9 cellular contexts compared by ENCODE assay signal in the genomic region with DNA sequence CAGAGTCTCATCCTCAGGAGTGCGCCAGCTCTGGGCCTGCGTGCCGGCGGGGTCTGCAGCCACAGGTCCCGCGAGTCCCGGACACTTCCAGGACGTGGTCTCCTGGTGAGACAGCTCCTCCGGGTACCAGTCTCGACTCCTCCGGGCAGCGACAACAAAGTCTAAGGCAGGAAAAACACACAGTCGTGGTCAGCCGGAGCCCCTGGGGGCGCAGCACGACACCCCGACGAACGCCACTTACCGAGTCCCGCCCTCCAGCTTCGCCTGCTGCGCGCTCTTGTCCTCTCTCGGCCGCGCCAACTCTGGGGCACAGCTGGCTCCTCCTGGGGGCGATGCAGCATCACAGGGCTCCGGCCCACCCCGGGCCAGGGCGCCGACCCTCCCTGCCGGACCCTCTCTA. TPM values are rescaled to one million over a fixed set of nuclear protein-coding genes. Genes with fewer than 3 reads are reported as not detected.
A peak's percentile ranks its signal among the peaks of the same experiment; 100 is the strongest.
DNase-seq lines count a peak whose midpoint lies in the region; ATAC-seq and TF ChIP-seq lines count a peak whose summit lies in the region.
"Had no signal": no experiment of that assay in that cellular context is flagged by ENCODE, and none has a peak within 500 bp of the region (broad histone marks: within the 10 kb centered on the region; RNA-seq: fewer than 3 reads in every experiment).

No MANE protein-coding gene starts in this region.

- H3K9me3 Mint-ChIP-seq in MCF 10A (ENCODE audit: unreplicated experiment) (no peaks in the 10 kb centered on the region), type B pancreatic cell (no peaks in the 10 kb centered on the region)

- H2BK15ac ChIP-seq in mesenchymal stem cell (ENCODE audit: low read depth, poor library complexity, severe bottlenecking), result no peak overlapping the region

- TF ChIP-seq POLR2A in breast epithelium (IDR thresholded peaks at IDR 0.05), result no peak

- in situ Hi-C loops in astrocyte of the cerebellum (cut with HindIII; ENCODE audit: low sequenced_read_pairs), result no loop called here

- H3K4me1 ChIP-seq in breast epithelium (no peaks in the 10 kb centered on the region), mesenchymal stem cell (ENCODE audit: control insufficient read depth, insufficient read depth, low read depth, low read length) (peaks cover 10% of the 10 kb centered on the region)

- CTCF ChIA-PET in MCF 10A (lab: Yijun Ruan, JAX), result interaction anchor here (0.8 kb wide), 1 partner anchor 95 kb away, joined by 3 read pairs; no protein-coding TSS in a partner anchor

- ATAC-seq in HG03025 (IDR thresholded peaks at IDR 0.05; ENCODE audit: low FRiP score, unreplicated experiment), result no peak

- H3K79me1 ChIP-seq in mesenchymal stem cell (replicated peaks; ENCODE audit: low read length, poor library complexity, severe bottlenecking), result peaks cover 1% of the 10 kb centered on the region

- H3K4me3 ChIP-seq in breast epithelium (peak overlapping the region; percentile 49 to 70 (median 69)), astrocyte of the cerebellum (ENCODE audit: low read depth, low read length) (peak overlapping the region; percentile 68), mesenchymal stem cell (ENCODE audit: insufficient read depth in 1 of 2, low read depth in 1 of 2, low read length in 2 of 2) (peak overlapping the region; percentile 73 to 80)
- H3K4me3 ChIP-seq: lung had no signal

- H3K14ac ChIP-seq in mesenchymal stem cell (ENCODE audit: low read length in 2 of 2), result peak overlapping the region in 1 of 2 experiments; percentile 94

- H3K27me3 Mint-ChIP-seq in MCF 10A (ENCODE audit: insufficient read depth, unreplicated experiment), result peaks cover 11% of the 10 kb centered on the region
- peaks cover 44% of the 10 kb centered on the region for H3K27me3 Mint-ChIP-seq in type B pancreatic cell

- intact Hi-C loops in breast epithelium (cut with DNase I; ENCODE audit: low total_unique reads) (no loop called here), MCF 10A (cut with micrococcal nuclease) (no loop called here)

- POLR2A ChIA-PET in MCF 10A (lab: Yijun Ruan, JAX), result interaction anchor here (1.5 to 2.0 kb wide), 2 partner anchors 12 to 14 kb away, joined by 4 read pairs; partner anchors contain the start of genes DERL2 and MIS12

- peak overlapping the region in 1 of 2 experiments; percentile 24 for H2BK12ac ChIP-seq in mesenchymal stem cell (ENCODE audit: low read length in 2 of 2)

- H3K27me3 ChIP-seq in breast epithelium (peaks cover 0 to 6% of the 10 kb centered on the region in 2 donors), mesenchymal stem cell (ENCODE audit: control insufficient read depth in 1 of 2, insufficient read depth in 1 of 2, low read length in 2 of 2) (peaks cover 0 to 4% of the 10 kb centered on the region in 2 experiments)

- BruUV-seq in MCF 10A (replicated peaks; lab: Mats Ljungman, UMichigan), result no TSS peak

- TF ChIP-seq CTCF in breast epithelium (IDR thresholded peaks at IDR 0.05) (no peak), MCF 10A (IDR thresholded peaks at IDR 0.05; ENCODE audit: unreplicated experiment) (no peak), astrocyte of the cerebellum (IDR thresholded peaks at IDR 0.05; ENCODE audit: low read depth, low read length, missing control alignments) (no peak), type B pancreatic cell (conservative IDR thresholded peaks at IDR 0.05) (no peak)

- H3K4me3 Mint-ChIP-seq in MCF 10A (ENCODE audit: unreplicated experiment) (no peak overlapping the region), type B pancreatic cell (peak overlapping the region; percentile 96)

- WGBS in mesenchymal stem cell, result 6% methylated on average over 33 of the region's 33 CpGs

- H2AFZ ChIP-seq in mesenchymal stem cell (ENCODE audit: low read depth, low read length), result peak overlapping the region; percentile 58

- peak overlapping the region; percentile 96 for H3K4me2 ChIP-seq in mesenchymal stem cell (ENCODE audit: low read length, poor library complexity, severe bottlenecking)

- no peak overlapping the region for H2BK5ac ChIP-seq in mesenchymal stem cell (ENCODE audit: low read depth, low read length, poor library complexity, severe bottlenecking)

- H3K4me1 Mint-ChIP-seq in MCF 10A (ENCODE audit: insufficient read depth, unreplicated experiment), result peaks cover 5% of the 10 kb centered on the region
- H3K4me1 Mint-ChIP-seq in type B pancreatic cell (ENCODE audit: unreplicated experiment), result peaks cover 15% of the 10 kb centered on the region

- no peak overlapping the region for H3K27ac Mint-ChIP-seq in MCF 10A (ENCODE audit: low read depth, unreplicated experiment)
- H3K27ac Mint-ChIP-seq in type B pancreatic cell, result no peak overlapping the region

- DNase-seq in breast epithelium (ENCODE audit: low spot score in 2 of 2), result no peak
- DNase-seq in MCF 10A (ENCODE audit: unreplicated experiment), result no peak
- no peak for DNase-seq in astrocyte of the cerebellum (ENCODE audit: low read depth)
- DNase-seq in mesenchymal stem cell, result peak; percentile 42
- no peak for DNase-seq in type B pancreatic cell (ENCODE audit: extremely low spot score, unreplicated experiment)
- DNase-seq in GOT3 (lab: John Stamatoyannopoulos, UW), result no peak
- no peak for DNase-seq in MV-4-11 (lab: John Stamatoyannopoulos, UW)

- no peak overlapping the region for H3K4ac ChIP-seq in mesenchymal stem cell (ENCODE audit: low read depth in 1 of 2, low read length in 2 of 2)

- no peak overlapping the region for H2AK5ac ChIP-seq in mesenchymal stem cell (ENCODE audit: low read length, severe bottlenecking)

- H3K36me3 ChIP-seq in breast epithelium (no peaks in the 10 kb centered on the region), mesenchymal stem cell (ENCODE audit: control insufficient read depth in 1 of 2, insufficient read depth in 2 of 2, low read depth in 1 of 2, low read length in 2 of 2) (peaks cover 0 to 14% of the 10 kb centered on the region in 2 experiments)

- H3K9me3 ChIP-seq in breast epithelium, result no peaks in the 10 kb centered on the region
- no peaks in the 10 kb centered on the region for H3K9me3 ChIP-seq in mesenchymal stem cell (ENCODE audit: control insufficient read depth, low read length)

- H3K23ac ChIP-seq in mesenchymal stem cell (ENCODE audit: low read length in 2 of 2), result peak overlapping the region in 1 of 2 experiments; percentile 27

- H3K27ac ChIP-seq in breast epithelium (no peak overlapping the region), mesenchymal stem cell (ENCODE audit: low read length, poor library complexity, severe bottlenecking) (no peak overlapping the region)

- H3K9ac ChIP-seq in mesenchymal stem cell (ENCODE audit: low read length), result peak overlapping the region; percentile 84

- H3K36me3 Mint-ChIP-seq in MCF 10A (ENCODE audit: insufficient read depth, unreplicated experiment), result no peaks in the 10 kb centered on the region
- H3K36me3 Mint-ChIP-seq in type B pancreatic cell, result peaks cover 7% of the 10 kb centered on the region

- H2BK120ac ChIP-seq in mesenchymal stem cell (ENCODE audit: low read depth, low read length), result no peak overlapping the region

- no peak overlapping the region for H4K91ac ChIP-seq in mesenchymal stem cell (ENCODE audit: low read length)

- H4K8ac ChIP-seq in mesenchymal stem cell (ENCODE audit: low read length), result no peak overlapping the region

- peak overlapping the region in 1 of 2 experiments; percentile 1 for H3K18ac ChIP-seq in mesenchymal stem cell (ENCODE audit: low read depth in 1 of 2, low read length in 2 of 2)

RNA-seq across cellular contexts. Expression of gene MIS12, which starts 13.4 kb away (rescaled TPM):
- total RNA-seq in breast epithelium (10 to 100 TPM; 12.3 to 16.5 (median 14.1) TPM), MCF 10A (2022) (32.8 and 44.2 TPM in 2 replicates), type B pancreatic cell (ENCODE audit: low replicate concordance) (21.9 and 28.1 TPM in 2 replicates)
- polyA plus RNA-seq in mesenchymal stem cell (2013, experiment 1 of 2), result 10.6 TPM
- polyA plus RNA-seq in mesenchymal stem cell (2013, experiment 2 of 2), result 9.2 TPM

RNA-seq across cellular contexts. Expression of gene DERL2, which starts 13.8 kb away (rescaled TPM):
- total RNA-seq in breast epithelium, result 10 to 100 TPM; 27.2 to 50.1 (median 41.6) TPM
- total RNA-seq in MCF 10A (2022), result 107 and 125 TPM in 2 replicates
- 46.0 TPM for polyA plus RNA-seq in mesenchymal stem cell (2013, experiment 1 of 2)
- polyA plus RNA-seq in mesenchymal stem cell (2013, experiment 2 of 2), result 45.1 TPM
- total RNA-seq in type B pancreatic cell (ENCODE audit: low replicate concordance), result 57.3 and 79.4 TPM in 2 replicates

RNA-seq across cellular contexts. Expression of gene DHX33, which starts 31.0 kb away (rescaled TPM):
- total RNA-seq in breast epithelium, result 10 to 100 TPM; 10.1 to 14.4 (median 13.8) TPM
- 32.1 and 41.0 TPM in 2 replicates for total RNA-seq in MCF 10A (2022)
- polyA plus RNA-seq in mesenchymal stem cell (2013, experiment 1 of 2), result 7.7 TPM
- polyA plus RNA-seq in mesenchymal stem cell (2013, experiment 2 of 2), result 8.0 TPM
- 14.6 and 26.2 TPM in 2 replicates for total RNA-seq in type B pancreatic cell (ENCODE audit: low replicate concordance)
